15 cellular contexts compared by ENCODE assay signal in genomic region chr9:135644631-135645218, GRCh38. TPM values are rescaled to one million over a fixed set of nuclear protein-coding genes. Genes with fewer than 3 reads are reported as not detected.
"Had no signal": no experiment of that assay in that cellular context is flagged by ENCODE, and none has a peak within 500 bp of the region (broad histone marks: within the 10 kb centered on the region; RNA-seq: fewer than 3 reads in every experiment).

No MANE protein-coding gene starts in this region.

- H3K27ac ChIP-seq: colonic mucosa, epithelial cell of prostate had no signal

- DNase-seq: activated CD8-positive, alpha-beta memory T cell treated with anti-CD3 and anti-CD28 coated beads, Interleukin-2, amount 50 U/mL, for 48 hours; activated CD8-positive, alpha-beta T cell treated with anti-CD3 and anti-CD28 coated beads, Interleukin-2, amount 10 ng/mL, durations not matched to agents 7 days and 5 days; activated naive CD4-positive, alpha-beta T cell; colonic mucosa; effector CD8-positive, alpha-beta T cell; hippocampal formation; occipital lobe; stimulated activated CD4-positive, alpha-beta T cell treated with anti-CD3 and anti-CD28 coated beads, Interleukin-2, amount 100 ng/mL, for 48 hours; stimulated activated naive CD4-positive, alpha-beta T cell treated with Interleukin-2 at 50 U/mL for 16 hours; T-helper 9 cell had no signal

- ATAC-seq: activated CD8-positive, alpha-beta T cell treated with anti-CD3 and anti-CD28 coated beads, Interleukin-2, amount 10 ng/mL, durations not matched to agents 7 days and 5 days had no signal

- H3K4me3 Mint-ChIP-seq: activated CD8-positive, alpha-beta T cell treated with anti-CD3 and anti-CD28 coated beads, Interleukin-2, amount 10 ng/mL, durations not matched to agents 7 days and 5 days had no signal

- H3K27ac Mint-ChIP-seq: activated CD8-positive, alpha-beta T cell treated with anti-CD3 and anti-CD28 coated beads, Interleukin-2, amount 10 ng/mL, durations not matched to agents 7 days and 5 days had no signal

- H3K4me3 ChIP-seq: colonic mucosa had no signal

- H3K27me3 ChIP-seq: colonic mucosa had no signal

- H3K4me1 ChIP-seq: colonic mucosa had no signal

- H3K36me3 ChIP-seq: colonic mucosa had no signal

RNA-seq across cellular contexts. Expression of gene GLT6D1, which starts 5.4 kb away (rescaled TPM):
- total RNA-seq: activated CD8-positive, alpha-beta T cell treated with anti-CD3 and anti-CD28 coated beads, Interleukin-2, amount 10 ng/mL, durations not matched to agents 7 days and 5 days; cardiac septum; colonic mucosa; lower leg skin; occipital lobe; temporal lobe; ureter had no signal

RNA-seq across cellular contexts. Expression of gene LCN9, which starts 18.4 kb away (rescaled TPM):
- total RNA-seq: activated CD8-positive, alpha-beta T cell treated with anti-CD3 and anti-CD28 coated beads, Interleukin-2, amount 10 ng/mL, durations not matched to agents 7 days and 5 days; cardiac septum; colonic mucosa; lower leg skin; occipital lobe; temporal lobe; ureter had no signal

RNA-seq across cellular contexts. Expression of gene SOHLH1, which starts 54.6 kb away (rescaled TPM):
- total RNA-seq: activated CD8-positive, alpha-beta T cell treated with anti-CD3 and anti-CD28 coated beads, Interleukin-2, amount 10 ng/mL, durations not matched to agents 7 days and 5 days; cardiac septum; colonic mucosa; occipital lobe; temporal lobe; ureter had no signal

RNA-seq across cellular contexts. Expression of gene KCNT1, which starts 57.3 kb away (rescaled TPM):
- total RNA-seq: activated CD8-positive, alpha-beta T cell treated with anti-CD3 and anti-CD28 coated beads, Interleukin-2, amount 10 ng/mL, durations not matched to agents 7 days and 5 days had no signal
